Comparison of ENCODE assay signal across 8 cellular contexts in the genomic region with DNA sequence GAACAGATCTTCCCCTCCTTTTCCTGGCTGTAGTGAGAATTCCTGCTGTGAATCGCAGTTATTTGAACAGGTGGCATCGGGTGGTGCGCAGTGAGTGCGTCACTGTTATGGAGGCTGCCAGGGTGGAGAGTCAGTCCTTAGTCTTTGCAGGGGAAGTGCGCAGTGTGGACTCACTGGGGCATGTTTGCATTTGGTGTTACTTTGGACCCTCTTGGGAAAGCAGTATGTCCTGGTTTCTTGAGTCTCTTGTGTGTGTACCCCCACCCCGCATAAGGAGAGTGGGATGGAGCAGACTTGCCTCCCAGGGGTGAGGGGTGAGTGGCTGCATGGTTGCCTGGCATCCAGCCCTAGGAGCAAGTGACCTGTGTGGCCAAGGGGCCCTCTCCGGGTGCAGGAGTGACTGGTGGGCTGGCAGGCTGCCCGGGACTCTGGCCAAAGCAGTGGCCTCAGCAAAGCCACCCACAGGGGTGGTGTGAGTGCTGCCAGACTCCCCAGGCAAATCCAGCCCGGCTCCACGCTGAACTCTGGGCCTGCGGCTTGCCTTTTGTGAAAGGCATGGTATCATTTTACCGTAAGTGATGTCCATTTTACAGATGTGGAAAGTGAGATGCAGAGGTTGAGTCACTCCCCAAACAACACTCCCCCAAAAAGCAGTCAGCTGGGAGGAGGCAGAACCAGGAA. TPM values are rescaled to one million over a fixed set of nuclear protein-coding genes. Genes with fewer than 3 reads are reported as not detected.
DNase-seq lines count a peak whose midpoint lies in the region; ATAC-seq and TF ChIP-seq lines count a peak whose summit lies in the region.

No MANE protein-coding gene starts in this region.

- no peaks in the 10 kb centered on the region for H3K9me3 ChIP-seq in HCT116 (ENCODE audit: control insufficient read depth in 1 of 2, insufficient read depth in 1 of 2, low read depth in 1 of 2, low read length in 2 of 2)
- H3K9me3 ChIP-seq in sigmoid colon = no peaks in the 10 kb centered on the region

- 56 to 75% methylated on average over 12 of the region's 12 CpGs for WGBS in sigmoid colon, 2 donors

- no peaks in the 10 kb centered on the region for H3K79me2 ChIP-seq in HCT116 (ENCODE audit: insufficient read depth, low read length)

- no peaks in the 10 kb centered on the region for H3K27me3 ChIP-seq in HCT116 (ENCODE audit: insufficient read depth, low read length)
- no peaks in the 10 kb centered on the region for H3K27me3 ChIP-seq in sigmoid colon

- no peak overlapping the region for H3K4me3 Mint-ChIP-seq in activated CD4-positive, alpha-beta T cell treated with anti-CD3 and anti-CD28 coated beads, Interleukin-2, amount 10 ng/mL, durations not matched to agents 7 days and 5 days

- H3K27ac Mint-ChIP-seq in activated CD4-positive, alpha-beta T cell treated with anti-CD3 and anti-CD28 coated beads, Interleukin-2, amount 10 ng/mL, durations not matched to agents 7 days and 5 days = no peak overlapping the region

- RAD21 ChIA-PET in HCT116 (lab: Charles Lee; ENCODE audit: low non-redundant PET in 1 of 2, low total read pairs in 2 of 2, uncharacterized antibody in 2 of 2, unreplicated experiment in 2 of 2) = no interaction called here

- POLR2A ChIA-PET in HCT116 (lab: Charles Lee) = no interaction called here
- POLR2A ChIA-PET in activated CD4-positive, alpha-beta T cell treated with anti-CD3 and anti-CD28 coated beads, Interleukin-2, amount 10 ng/mL, durations not matched to agents 7 days and 5 days (lab: Charles Lee) = no interaction called here

- DNase-seq in HCT116 (ENCODE audit: low read depth, low spot score) = no peak
- DNase-seq in RPMI7951 (ENCODE audit: low read depth) = peak; percentile 88
- peak; percentile 91 for DNase-seq in cardiac septum (ENCODE audit: low spot score)
- DNase-seq in sigmoid colon = peak; percentile 80
- DNase-seq in activated CD4-positive, alpha-beta T cell treated with anti-CD3 and anti-CD28 coated beads, Interleukin-2, amount 10 ng/mL, durations not matched to agents 7 days and 5 days = no peak
- DNase-seq in RKO (ENCODE audit: low spot score) = no peak

- no peak overlapping the region for H2AFZ ChIP-seq in HCT116 (ENCODE audit: low read depth, low read length, poor library complexity, severe bottlenecking)

- no peak for TF ChIP-seq RAD21 in HCT116 (IDR thresholded peaks at IDR 0.05; ENCODE audit: low read depth)

- H3K4me2 ChIP-seq in HCT116 (ENCODE audit: low read length) = peak overlapping the region; percentile 39

- intact Hi-C loops in HCT116 (cut with micrococcal nuclease) (loop anchor here (5.0 kb wide), 1 partner anchor 157 kb away; a partner anchor contains a TSS), cardiac septum (cut with DNase I) (loop anchor here (10.0 kb wide), 1 partner anchor 270 kb away; no protein-coding TSS in a partner anchor), sigmoid colon (cut with DNase I) (loop anchor here (2.0 to 10.0 kb wide), 4 partner anchors 32 to 280 kb away; a partner anchor contains a TSS)

- H3K27ac ChIP-seq in HCT116 (ENCODE audit: low read depth, low read length) (no peak overlapping the region; the same call in 1 of the 2 replicates), sigmoid colon (peak overlapping the region; percentile 65 to 92 (median 82))

- CTCF ChIA-PET in HCT116 (lab: Charles Lee) = interaction anchor here (1.8 to 3.3 kb wide), 2 partner anchors 10 to 13 kb away, joined by 7 to 19 read pairs; no protein-coding TSS in a partner anchor
- CTCF ChIA-PET in activated CD4-positive, alpha-beta T cell treated with anti-CD3 and anti-CD28 coated beads, Interleukin-2, amount 10 ng/mL, durations not matched to agents 7 days and 5 days (lab: Charles Lee) = interaction anchor here (1.0 to 1.6 kb wide), 3 partner anchors 9 to 142 kb away, joined by 3 to 6 read pairs (median 3); a partner anchor contains a TSS

- H3K9me2 ChIP-seq in HCT116 (ENCODE audit: insufficient read depth) = no peaks in the 10 kb centered on the region

- H3K27me3 Mint-ChIP-seq in activated CD4-positive, alpha-beta T cell treated with anti-CD3 and anti-CD28 coated beads, Interleukin-2, amount 10 ng/mL, durations not matched to agents 7 days and 5 days = no peaks in the 10 kb centered on the region

- BruUV-seq in HCT116 (replicated peaks; lab: Mats Ljungman, UMichigan) = no TSS peak

- TF ChIP-seq POLR2A in HCT116 (IDR thresholded peaks at IDR 0.05; ENCODE audit: borderline replicate concordance, extremely low read depth, insufficient read depth, insufficient read length) (no peak), sigmoid colon (IDR thresholded peaks at IDR 0.05) (no peak)

- H4K20me1 ChIP-seq in HCT116 (ENCODE audit: insufficient read depth) = no peaks in the 10 kb centered on the region

- H3K36me3 ChIP-seq in HCT116 (ENCODE audit: control insufficient read depth in 1 of 2, insufficient read depth in 2 of 2, low read length in 2 of 2) = peaks cover 10 to 14% of the 10 kb centered on the region in 2 experiments; a peak in 3 of 4 replicates
- peaks cover 0 to 43% (median 9%) of the 10 kb centered on the region in 4 donors for H3K36me3 ChIP-seq in sigmoid colon

- no peak for ATAC-seq in HCT116
- no peak for ATAC-seq in HG02852 (IDR thresholded peaks at IDR 0.05; ENCODE audit: unreplicated experiment)
- no peak for ATAC-seq in GM18858 (IDR thresholded peaks at IDR 0.05; ENCODE audit: unreplicated experiment)

- peaks cover 7% of the 10 kb centered on the region for H3K36me3 Mint-ChIP-seq in activated CD4-positive, alpha-beta T cell treated with anti-CD3 and anti-CD28 coated beads, Interleukin-2, amount 10 ng/mL, durations not matched to agents 7 days and 5 days (ENCODE audit: low read depth)

- TF ChIP-seq CTCF in HCT116 (IDR thresholded peaks at IDR 0.05 in 2 of 3, conservative IDR thresholded peaks at IDR 0.05 in 1 of 3; ENCODE audit: borderline replicate concordance in 1 of 3, insufficient read depth in 1 of 3, low read depth in 2 of 3, low read length in 2 of 3) = no peak
- no peak for TF ChIP-seq CTCF in sigmoid colon (IDR thresholded peaks at IDR 0.05)

- no peaks in the 10 kb centered on the region for H3K9me3 Mint-ChIP-seq in activated CD4-positive, alpha-beta T cell treated with anti-CD3 and anti-CD28 coated beads, Interleukin-2, amount 10 ng/mL, durations not matched to agents 7 days and 5 days

- H3K4me1 ChIP-seq in HCT116 (ENCODE audit: control insufficient read depth in 1 of 2, insufficient read depth in 2 of 2, low read length in 2 of 2) = peaks cover 52 to 76% of the 10 kb centered on the region in 2 experiments
- peaks cover 0 to 74% (median 64%) of the 10 kb centered on the region in 4 donors for H3K4me1 ChIP-seq in sigmoid colon

- H3K4me3 ChIP-seq in HCT116 (replicated peaks in 1 of 2; ENCODE audit: low read depth in 1 of 2, low read length in 2 of 2) (no peak overlapping the region), sigmoid colon (no peak overlapping the region)

- no peaks in the 10 kb centered on the region for H3K4me1 Mint-ChIP-seq in activated CD4-positive, alpha-beta T cell treated with anti-CD3 and anti-CD28 coated beads, Interleukin-2, amount 10 ng/mL, durations not matched to agents 7 days and 5 days

- H3K9ac ChIP-seq in HCT116 (ENCODE audit: low read length) = no peak overlapping the region

- TF ChIP-seq EP300 in sigmoid colon (IDR thresholded peaks at IDR 0.05) = no peak

TF ChIP-seq in HCT116, 20 proteins besides CTCF, POLR2A, EP300 and RAD21:
- TF ChIP-seq, protein P1, sequence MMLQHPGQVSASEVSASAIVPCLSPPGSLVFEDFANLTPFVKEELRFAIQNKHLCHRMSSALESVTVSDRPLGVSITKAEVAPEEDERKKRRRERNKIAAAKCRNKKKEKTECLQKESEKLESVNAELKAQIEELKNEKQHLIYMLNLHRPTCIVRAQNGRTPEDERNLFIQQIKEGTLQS (IDR thresholded peaks at IDR 0.05) = no peak
- TF ChIP-seq SIN3A (IDR thresholded peaks at IDR 0.05; ENCODE audit: low read depth) = no peak
- no peak for TF ChIP-seq EZH2phosphoT487 (IDR thresholded peaks at IDR 0.05; ENCODE audit: borderline replicate concordance)
- TF ChIP-seq, protein P2, sequence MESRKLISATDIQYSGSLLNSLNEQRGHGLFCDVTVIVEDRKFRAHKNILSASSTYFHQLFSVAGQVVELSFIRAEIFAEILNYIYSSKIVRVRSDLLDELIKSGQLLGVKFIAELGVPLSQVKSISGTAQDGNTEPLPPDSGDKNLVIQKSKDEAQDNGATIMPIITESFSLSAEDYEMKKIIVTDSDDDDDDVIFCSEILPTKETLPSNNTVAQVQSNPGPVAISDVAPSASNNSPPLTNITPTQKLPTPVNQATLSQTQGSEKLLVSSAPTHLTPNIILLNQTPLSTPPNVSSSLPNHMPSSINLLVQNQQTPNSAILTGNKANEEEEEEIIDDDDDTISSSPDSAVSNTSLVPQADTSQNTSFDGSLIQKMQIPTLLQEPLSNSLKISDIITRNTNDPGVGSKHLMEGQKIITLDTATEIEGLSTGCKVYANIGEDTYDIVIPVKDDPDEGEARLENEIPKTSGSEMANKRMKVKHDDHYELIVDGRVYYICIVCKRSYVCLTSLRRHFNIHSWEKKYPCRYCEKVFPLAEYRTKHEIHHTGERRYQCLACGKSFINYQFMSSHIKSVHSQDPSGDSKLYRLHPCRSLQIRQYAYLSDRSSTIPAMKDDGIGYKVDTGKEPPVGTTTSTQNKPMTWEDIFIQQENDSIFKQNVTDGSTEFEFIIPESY (IDR thresholded peaks at IDR 0.05; ENCODE audit: extremely low read depth, insufficient replicate concordance, low read length) = no peak
- no peak for TF ChIP-seq JUND (IDR thresholded peaks at IDR 0.05)
- TF ChIP-seq FOSL1 (IDR thresholded peaks at IDR 0.05; ENCODE audit: low read depth) = no peak
TF ChIP-seq in HCT116: peak in this region for 0.

RNA-seq across cellular contexts. Expression of a gene that starts 46.4 kb away (rescaled TPM):
- total RNA-seq in HCT116 (2021; ENCODE audit: unreplicated experiment) (not detected), cardiac septum (0.67 TPM), sigmoid colon (under 1 TPM in 3 of 4 donors, not detected in 1; 0.27 to 0.82 (median 0.71) TPM)
- polyA plus RNA-seq in HCT116 (2012) = not detected in 2 replicates
- total RNA-seq in RPMI7951 (2014; rRNA removed; shearing (Covaris generic)) = not detected in 2 replicates
- 10 to 100 TPM in 2 of 3 donors, 1 to 10 TPM in 1; 9.0 to 69.8 (median 34.7) TPM for polyA plus RNA-seq in sigmoid colon
- total RNA-seq in activated CD4-positive, alpha-beta T cell treated with anti-CD3 and anti-CD28 coated beads, Interleukin-2, amount 10 ng/mL, durations not matched to agents 7 days and 5 days = not detected

Comparison
In these comparisons a context has a peak if more than half of its experiments do, and no peak if none do; other contexts are left out.
1. DNase-seq: peak in RPMI7951 (single experiment), cardiac septum (single experiment) and sigmoid colon (single experiment); none in HCT116 (single experiment), activated CD4-positive, alpha-beta T cell treated with anti-CD3 and anti-CD28 coated beads, Interleukin-2, amount 10 ng/mL, durations not matched to agents 7 days and 5 days (single experiment) and RKO (single experiment).